ENCODE assay signal across 24 cellular contexts in genomic region chr2:196338440-196338839, GRCh38.
DNase-seq lines count a peak whose midpoint lies in the region; ATAC-seq, FAIRE-seq and TF ChIP-seq lines count a peak whose summit lies in the region.
"Had no signal": no experiment of that assay in that cellular context is flagged by ENCODE, and none has a peak within 500 bp of the region (broad histone marks: within the 10 kb centered on the region; RNA-seq: fewer than 3 reads in every experiment).

No MANE protein-coding gene starts in this region.

- H3K27me3 ChIP-seq in adipocyte (replicated peaks; ENCODE audit: control insufficient read depth, insufficient read depth, low read length) (no peaks in the 10 kb centered on the region), dorsolateral prefrontal cortex (no peaks in the 10 kb centered on the region), sigmoid colon (no peaks in the 10 kb centered on the region)
- H3K27me3 ChIP-seq: BE2C; BLaER1 treated with 17β-estradiol and CSF1 and Interleukin-3, amounts not matched to agents 10 nM and 100 nM had no signal

- DNase-seq in G401 (ENCODE audit: low spot score) = peak; percentile 35
- peak; percentile 28 for DNase-seq in adipocyte (ENCODE audit: low read depth)
- no peak for DNase-seq in dorsolateral prefrontal cortex
- DNase-seq in fibroblast of the aortic adventitia (ENCODE audit: low read depth) = peak; percentile 56
- DNase-seq in H54 (ENCODE audit: insufficient read length, low spot score) = no peak
- no peak for DNase-seq in sigmoid colon
- no peak for DNase-seq in GOT3 (lab: John Stamatoyannopoulos, UW)
- DNase-seq: 8988T; ACHN; AML-193; BE2C; CD4-positive, alpha-beta T cell; CD8-positive, alpha-beta memory T cell; DMS 273 treated with DMSO at 0.1 percent for 48 hours; DMS79; GF-D8; H7 had no signal

- H3K36me3 ChIP-seq in adipocyte (ENCODE audit: control insufficient read depth, insufficient read depth, low read length, severe bottlenecking) (no peaks in the 10 kb centered on the region), sigmoid colon (no peaks in the 10 kb centered on the region)
- H3K36me3 ChIP-seq: BE2C; BLaER1 treated with 17β-estradiol and CSF1 and Interleukin-3, amounts not matched to agents 10 nM and 100 nM had no signal

- 82 to 83% methylated on average over 2 of the region's 2 CpGs for WGBS in sigmoid colon, 2 donors

- TF ChIP-seq POLR2A in H54 (IDR thresholded peaks at IDR 0.05; ENCODE audit: low read depth, low read length) (no peak), sigmoid colon (IDR thresholded peaks at IDR 0.05) (no peak)

- intact Hi-C loops in dorsolateral prefrontal cortex (cut with DNase I) (loop anchor here in 1 of 2 donors (5.0 kb wide), 1 partner anchor 36 kb away; no protein-coding TSS in a partner anchor), sigmoid colon (cut with DNase I) (loop anchor here (5.0 kb wide), 1 partner anchor 261 kb away; no protein-coding TSS in a partner anchor)

- no peaks in the 10 kb centered on the region for H3K9me3 ChIP-seq in adipocyte (ENCODE audit: control insufficient read depth, low read length)
- no peaks in the 10 kb centered on the region for H3K9me3 ChIP-seq in sigmoid colon
- H3K9me3 ChIP-seq: A549; BE2C; BLaER1 treated with 17β-estradiol and CSF1 and Interleukin-3, amounts not matched to agents 10 nM and 100 nM had no signal

- no peak overlapping the region for H3K4me3 ChIP-seq in adipocyte (ENCODE audit: low read length)
- H3K4me3 ChIP-seq in dorsolateral prefrontal cortex = no peak overlapping the region
- no peak overlapping the region for H3K4me3 ChIP-seq in fibroblast of the aortic adventitia (ENCODE audit: low read depth, low read length)
- no peak overlapping the region for H3K4me3 ChIP-seq in sigmoid colon
- H3K4me3 ChIP-seq: A549; BLaER1 treated with 17β-estradiol and CSF1 and Interleukin-3, amounts not matched to agents 10 nM and 100 nM; GM23338 had no signal

- in situ Hi-C loops in G401 (cut with HindIII; ENCODE audit: low sequenced_read_pairs) = no loop called here

- no peak for TF ChIP-seq EP300 in sigmoid colon (IDR thresholded peaks at IDR 0.05)

- no peak for FAIRE-seq in H54 (lab: Jason Lieb, UNC)
- FAIRE-seq: A549, D721Med, GM18507 had no signal

- no peak overlapping the region for H3K9ac ChIP-seq in adipocyte (ENCODE audit: low read length)
- H3K9ac ChIP-seq: BLaER1 treated with 17β-estradiol and CSF1 and Interleukin-3, amounts not matched to agents 10 nM and 100 nM had no signal

- H3K4me1 ChIP-seq in adipocyte (ENCODE audit: control insufficient read depth, insufficient read depth, low read length) (peaks cover 10% of the 10 kb centered on the region), sigmoid colon (no peaks in the 10 kb centered on the region)
- H3K4me1 ChIP-seq: BE2C had no signal

- TF ChIP-seq CTCF in dorsolateral prefrontal cortex (IDR thresholded peaks at IDR 0.05 in 54 of 56, conservative IDR thresholded peaks at IDR 0.05 in 2 of 56; ENCODE audit: low read depth in 1 of 56, partially characterized antibody in 56 of 56) = no peak
- TF ChIP-seq CTCF in fibroblast of the aortic adventitia (IDR thresholded peaks at IDR 0.05; ENCODE audit: insufficient read depth, low read length) = no peak
- no peak for TF ChIP-seq CTCF in sigmoid colon (IDR thresholded peaks at IDR 0.05)

- H3K27ac ChIP-seq in dorsolateral prefrontal cortex (peak overlapping the region in 47 of 59 donors; percentile 1 to 83 (median 60)), sigmoid colon (no peak overlapping the region)
- H3K27ac ChIP-seq: A549; BLaER1 treated with 17β-estradiol and CSF1 and Interleukin-3, amounts not matched to agents 10 nM and 100 nM had no signal

- no peak for ATAC-seq in GM21737 (IDR thresholded peaks at IDR 0.05; ENCODE audit: unreplicated experiment)
- ATAC-seq: A549, GM23338, HCT116 had no signal

Comparison
In these comparisons a context has a peak if more than half of its experiments do, and no peak if none do; other contexts are left out.
1. DNase-seq: peak in G401 (single experiment), adipocyte (single experiment) and fibroblast of the aortic adventitia (single experiment); none in dorsolateral prefrontal cortex (0 of 10), H54 (single experiment), sigmoid colon (single experiment) and GOT3 (single experiment).
2. H3K27ac ChIP-seq: peak in dorsolateral prefrontal cortex (47 of 59); none in sigmoid colon (0 of 4).